ENCODE assay signal across 1 cellular context in genomic region chrX:153973127-153974002, GRCh38.
A peak's percentile ranks its signal among the peaks of the same experiment; 100 is the strongest.
TF ChIP-seq lines count a peak whose summit lies in the region.

No MANE protein-coding gene starts in this region.

TF ChIP-seq in HEK293, 187 proteins besides CTCF, POLR2A, EP300 and RAD21:
- TF ChIP-seq PATZ1 (tag by site-specific recombination; IDR thresholded peaks at IDR 0.05) (peak; percentile 32; the same call in 1 of the 2 replicates), WT1 (tag by site-specific recombination; IDR thresholded peaks at IDR 0.05) (peak; percentile 50; the same call in 1 of the 2 replicates), ZNF518A (tag by site-specific recombination; conservative IDR thresholded peaks at IDR 0.05; ENCODE audit: low read depth) (no peak), ZNF2 (tag by site-specific recombination; IDR thresholded peaks at IDR 0.05) (peak; percentile 13; the same call in 1 of the 2 replicates), SP7 (tag by site-specific recombination; IDR thresholded peaks at IDR 0.05) (0 out of 2 replicates have a peak, but pooled peaks have one; percentile 25), ZNF660 (tag by site-specific recombination; IDR thresholded peaks at IDR 0.05) (0 out of 2 replicates have a peak, but pooled peaks have one; percentile 6), ZFHX2 (tag by site-specific recombination; conservative IDR thresholded peaks at IDR 0.05) (peak; percentile 47), ZNF530 (tag by site-specific recombination; IDR thresholded peaks at IDR 0.05; ENCODE audit: low read depth) (no peak), ZNF558 (tag by site-specific recombination; IDR thresholded peaks at IDR 0.05) (no peak), ZNF10 (tag by site-specific recombination; IDR thresholded peaks at IDR 0.05) (no peak), ZFP69B (tag by site-specific recombination; IDR thresholded peaks at IDR 0.05) (no peak), ZBTB20 (tag by site-specific recombination; IDR thresholded peaks at IDR 0.05) (peak; percentile 33; the same call in 1 of the 2 replicates), ZNF514 (tag by site-specific recombination; IDR thresholded peaks at IDR 0.05) (no peak), ZNF549 (tag by site-specific recombination; IDR thresholded peaks at IDR 0.05) (no peak), ZNF510 (tag by site-specific recombination; IDR thresholded peaks at IDR 0.05; ENCODE audit: insufficient replicate concordance) (no peak), HIC1 (tag by site-specific recombination; IDR thresholded peaks at IDR 0.05) (peak; percentile 37; the same call in 1 of the 2 replicates), ZNF362 (tag by site-specific recombination; IDR thresholded peaks at IDR 0.05) (no peak), ZNF423 (tag by site-specific recombination; IDR thresholded peaks at IDR 0.05) (0 out of 2 replicates have a peak, but pooled peaks have one; percentile 24), ZNF629 (tag by site-specific recombination; IDR thresholded peaks at IDR 0.05) (0 out of 2 replicates have a peak, but pooled peaks have one; percentile 7), ZSCAN4 (tag by site-specific recombination; IDR thresholded peaks at IDR 0.05) (peak; percentile 87), ZBTB17 (tag by site-specific recombination; IDR thresholded peaks at IDR 0.05) (peak; percentile 60; the same call in 1 of the 2 replicates), ZNF600 (tag by site-specific recombination; IDR thresholded peaks at IDR 0.05) (peak; percentile 39; the same call in 1 of the 2 replicates), ZNF121 (tag by site-specific recombination; IDR thresholded peaks at IDR 0.05) (peak; percentile 100)
